1 cellular context compared by ENCODE assay signal in genomic region chr6:43451939-43452338, GRCh38.
TF ChIP-seq lines count a peak whose summit lies in the region.

No MANE protein-coding gene starts in this region.

TF ChIP-seq in HepG2, 621 proteins besides CTCF, POLR2A, EP300 and RAD21:
- TF ChIP-seq ZGPAT (CRISPR knock-in tag; IDR thresholded peaks at IDR 0.05), result no peak
- TF ChIP-seq SIX4 (CRISPR knock-in tag; IDR thresholded peaks at IDR 0.05), result no peak
- TF ChIP-seq MBNL3 (CRISPR knock-in tag; conservative IDR thresholded peaks at IDR 0.05), result no peak
- no peak for TF ChIP-seq ZNF10 (CRISPR knock-in tag; IDR thresholded peaks at IDR 0.05; ENCODE audit: borderline replicate concordance, low read depth)
- TF ChIP-seq ZNF138 (CRISPR knock-in tag; IDR thresholded peaks at IDR 0.05; ENCODE audit: low read depth), result 0 out of 2 replicates have a peak, but pooled peaks have one; percentile 33
- TF ChIP-seq FOXP4 (CRISPR knock-in tag; IDR thresholded peaks at IDR 0.05), result no peak
TF ChIP-seq in HepG2: peak in this region for 1.
